ENCODE assay signal across 19 cellular contexts in genomic region chr18:35942133-35942532, GRCh38.
"Had no signal": no experiment of that assay in that cellular context is flagged by ENCODE, and none has a peak within 500 bp of the region (broad histone marks: within the 10 kb centered on the region; RNA-seq: fewer than 3 reads in every experiment).

No MANE protein-coding gene starts in this region.

- H3K27ac ChIP-seq: left lung, ovary, psoas muscle, skin epidermis, spleen, suprapubic skin, transverse colon had no signal

- H3K4me1 Mint-ChIP-seq: naive thymus-derived CD8-positive, alpha-beta T cell; nephron progenitor cell; stimulated activated naive CD8-positive, alpha-beta T cell treated with anti-CD3 and anti-CD28 coated beads, Interleukin-15, amount 100 ng/mL, for 72 hours had no signal

- DNase-seq: cerebellar nuclear complex; cortex of kidney; effector memory CD8-positive, alpha-beta T cell; left cardiac atrium; left lung; naive thymus-derived CD8-positive, alpha-beta T cell; nephron progenitor cell; occipital lobe; ovary; posterior cingulate gyrus; psoas muscle; right cardiac atrium; spleen; stimulated activated CD4-positive, alpha-beta T cell treated with anti-CD3 and anti-CD28 coated beads, Interleukin-4, amount 100 ng/mL, for 4 hours; stimulated activated naive CD4-positive, alpha-beta T cell; stimulated activated naive CD8-positive, alpha-beta T cell treated with anti-CD3 and anti-CD28 coated beads, Interleukin-15, amount 100 ng/mL, for 72 hours; transverse colon had no signal

- H3K9me3 ChIP-seq: left lung, ovary, psoas muscle, spleen, suprapubic skin, transverse colon had no signal

- ATAC-seq: effector memory CD8-positive, alpha-beta T cell; left cardiac atrium; left lung; naive thymus-derived CD8-positive, alpha-beta T cell; psoas muscle; right cardiac atrium; stimulated activated naive CD8-positive, alpha-beta T cell treated with anti-CD3 and anti-CD28 coated beads, Interleukin-15, amount 100 ng/mL, for 72 hours had no signal

- H3K4me3 ChIP-seq: left lung, ovary, psoas muscle, skin epidermis, spleen, suprapubic skin, transverse colon had no signal

- H3K27me3 ChIP-seq: left lung, ovary, spleen, suprapubic skin, transverse colon had no signal

- H3K4me3 Mint-ChIP-seq: effector memory CD8-positive, alpha-beta T cell; naive thymus-derived CD8-positive, alpha-beta T cell; nephron progenitor cell; stimulated activated naive CD8-positive, alpha-beta T cell treated with anti-CD3 and anti-CD28 coated beads, Interleukin-15, amount 100 ng/mL, for 72 hours had no signal

- H3K9me3 Mint-ChIP-seq: effector memory CD8-positive, alpha-beta T cell; stimulated activated naive CD8-positive, alpha-beta T cell treated with anti-CD3 and anti-CD28 coated beads, Interleukin-15, amount 100 ng/mL, for 72 hours had no signal

- H3K4me1 ChIP-seq: left lung, psoas muscle, spleen, transverse colon had no signal

- H3K27me3 Mint-ChIP-seq: stimulated activated naive CD8-positive, alpha-beta T cell treated with anti-CD3 and anti-CD28 coated beads, Interleukin-15, amount 100 ng/mL, for 72 hours had no signal

- H3K36me3 ChIP-seq: left lung, ovary, spleen, suprapubic skin, transverse colon had no signal

- H3K27ac Mint-ChIP-seq: effector memory CD8-positive, alpha-beta T cell; naive thymus-derived CD8-positive, alpha-beta T cell; nephron progenitor cell; stimulated activated naive CD8-positive, alpha-beta T cell treated with anti-CD3 and anti-CD28 coated beads, Interleukin-15, amount 100 ng/mL, for 72 hours had no signal
